12 cellular contexts compared by ENCODE assay signal in genomic region chr1:163068716-163069115, GRCh38. TPM values are rescaled to one million over a fixed set of nuclear protein-coding genes. Genes with fewer than 3 reads are reported as not detected.
DNase-seq lines count a peak whose midpoint lies in the region; ATAC-seq, FAIRE-seq and TF ChIP-seq lines count a peak whose summit lies in the region.
"Had no signal": no experiment of that assay in that cellular context is flagged by ENCODE, and none has a peak within 500 bp of the region (broad histone marks: within the 10 kb centered on the region; RNA-seq: fewer than 3 reads in every experiment).

No MANE protein-coding gene starts in this region.

- DNase-seq in astrocyte (ENCODE audit: low read depth) (peak; percentile 48), right atrium auricular region (ENCODE audit: low spot score) (no peak), sciatic nerve (ENCODE audit: low spot score) (no peak), KBM-7 (no peak), kidney (no peak)
- DNase-seq: activated CD8-positive, alpha-beta memory T cell treated with anti-CD3 and anti-CD28 coated beads, Interleukin-2, amount 50 U/mL, for 48 hours; MV-4-11 had no signal

- H3K9me3 Mint-ChIP-seq in astrocyte (ENCODE audit: unreplicated experiment): no peaks in the 10 kb centered on the region

- H3K4me1 Mint-ChIP-seq in astrocyte (ENCODE audit: low read depth, unreplicated experiment): peaks cover 16% of the 10 kb centered on the region

- peaks cover 21% of the 10 kb centered on the region for H4K20me1 ChIP-seq in astrocyte (ENCODE audit: insufficient read depth, low read length)

- intact Hi-C loops in sciatic nerve (cut with DNase I) (no loop called here), kidney (cut with DNase I) (no loop called here)

- H3K27ac ChIP-seq in astrocyte (ENCODE audit: low read depth, low read length) (peak overlapping the region; percentile 60), right atrium auricular region (peak overlapping the region; percentile 11 to 15), kidney (ENCODE audit: low read depth in 2 of 2, low read length in 2 of 2) (no peak overlapping the region)
- H3K27ac ChIP-seq: SJSA1 had no signal

- H3K9me3 ChIP-seq in ES-I3 (ENCODE audit: control insufficient read depth, insufficient read depth, low read length) (no peaks in the 10 kb centered on the region), astrocyte (ENCODE audit: insufficient read depth, low read depth, low read length) (no peaks in the 10 kb centered on the region), right atrium auricular region (no peaks in the 10 kb centered on the region), kidney (ENCODE audit: control insufficient read depth in 1 of 2, low read length in 2 of 2) (no peaks in the 10 kb centered on the region)
- H3K9me3 ChIP-seq: SJSA1 had no signal

- H3K4me3 Mint-ChIP-seq in astrocyte (ENCODE audit: unreplicated experiment): peak overlapping the region; percentile 80
- H3K4me3 Mint-ChIP-seq: natural killer cell treated with Interleukin-12 subunit alpha and Interleukin-12 subunit beta and Interleukin-15 and Interleukin-18, amount 100 ng/mL, for 72 hours had no signal

- peaks cover 2% of the 10 kb centered on the region for H3K27me3 Mint-ChIP-seq in astrocyte (ENCODE audit: low read depth, unreplicated experiment)

- H3K36me3 ChIP-seq in ES-I3 (ENCODE audit: insufficient read depth, low read length): no peaks in the 10 kb centered on the region
- H3K36me3 ChIP-seq in astrocyte (ENCODE audit: insufficient read depth, low read length): peaks cover 15% of the 10 kb centered on the region
- no peaks in the 10 kb centered on the region for H3K36me3 ChIP-seq in right atrium auricular region
- no peaks in the 10 kb centered on the region for H3K36me3 ChIP-seq in kidney (ENCODE audit: control insufficient read depth in 1 of 2, insufficient read depth in 2 of 2, low read length in 2 of 2)
- H3K36me3 ChIP-seq: SJSA1 had no signal

- H3K4me3 ChIP-seq in astrocyte (ENCODE audit: insufficient read depth, low read depth, low read length) (peak overlapping the region; percentile 87), right atrium auricular region (peak overlapping the region; percentile 16 to 40), kidney (ENCODE audit: low read length in 2 of 2) (peak overlapping the region in 1 of 2 donors; percentile 47)

- H3K27ac Mint-ChIP-seq in astrocyte (ENCODE audit: unreplicated experiment): no peak overlapping the region
- H3K27ac Mint-ChIP-seq: natural killer cell treated with Interleukin-12 subunit alpha and Interleukin-12 subunit beta and Interleukin-15 and Interleukin-18, amount 100 ng/mL, for 72 hours had no signal

- peaks cover 48% of the 10 kb centered on the region for H3K79me2 ChIP-seq in astrocyte (ENCODE audit: insufficient read depth, low read length)

- in situ Hi-C loops in KBM-7 (cut with MboI; ENCODE audit: low pct_unique_long_range_greater_than_20kb, low sequenced_read_pairs): no loop called here

- peak; percentile 39 for ATAC-seq in sciatic nerve
- no peak for ATAC-seq in HG03139 (IDR thresholded peaks at IDR 0.05; ENCODE audit: unreplicated experiment)
- ATAC-seq in GM19397 (IDR thresholded peaks at IDR 0.05; ENCODE audit: unreplicated experiment): no peak
- ATAC-seq: natural killer cell treated with Interleukin-12 subunit alpha and Interleukin-12 subunit beta and Interleukin-15 and Interleukin-18, amount 100 ng/mL, for 72 hours had no signal

- no peak for TF ChIP-seq CTCF in astrocyte (IDR thresholded peaks at IDR 0.05; ENCODE audit: insufficient read depth, low read depth, low read length)
- TF ChIP-seq CTCF in right atrium auricular region (IDR thresholded peaks at IDR 0.05): no peak
- TF ChIP-seq CTCF in kidney (IDR thresholded peaks at IDR 0.05; ENCODE audit: borderline replicate concordance, extremely low read depth, insufficient read depth): no peak

- FAIRE-seq in astrocyte (lab: Jason Lieb, UNC) (no peak), kidney (lab: Jason Lieb, UNC) (no peak)

- peak overlapping the region; percentile 81 for H3K4me2 ChIP-seq in astrocyte (ENCODE audit: low read length)

- H3K27me3 ChIP-seq in astrocyte (ENCODE audit: insufficient read depth, low read length): no peaks in the 10 kb centered on the region
- no peaks in the 10 kb centered on the region for H3K27me3 ChIP-seq in right atrium auricular region
- H3K27me3 ChIP-seq: SJSA1 had no signal

- peaks cover 10% of the 10 kb centered on the region for H3K4me1 ChIP-seq in ES-I3 (ENCODE audit: insufficient read depth, low read length)
- H3K4me1 ChIP-seq in astrocyte (ENCODE audit: insufficient read depth, low read length): peaks cover 21% of the 10 kb centered on the region
- peaks cover 0 to 6% of the 10 kb centered on the region in 2 donors for H3K4me1 ChIP-seq in right atrium auricular region
- H3K4me1 ChIP-seq in kidney (ENCODE audit: control insufficient read depth in 1 of 2, insufficient read depth in 1 of 2, low read depth in 1 of 2, low read length in 2 of 2): peaks cover 0 to 7% of the 10 kb centered on the region in 2 donors

- H2AFZ ChIP-seq in astrocyte (ENCODE audit: low read depth, low read length): peak overlapping the region; percentile 31

- no peaks in the 10 kb centered on the region for H3K36me3 Mint-ChIP-seq in astrocyte (ENCODE audit: low read depth, unreplicated experiment)
- H3K36me3 Mint-ChIP-seq: natural killer cell treated with Interleukin-12 subunit alpha and Interleukin-12 subunit beta and Interleukin-15 and Interleukin-18, amount 100 ng/mL, for 72 hours had no signal

- peak overlapping the region; percentile 45; the same call in 1 of the 2 replicates for H3K9ac ChIP-seq in ES-I3 (ENCODE audit: low read depth, low read length)
- peak overlapping the region; percentile 91 for H3K9ac ChIP-seq in astrocyte (ENCODE audit: low read length)
- H3K9ac ChIP-seq in kidney (ENCODE audit: low read length in 2 of 2): no peak overlapping the region

RNA-seq across cellular contexts. Expression of gene RGS4, which starts 0.4 kb away (rescaled TPM):
- total RNA-seq in astrocyte (16.2 and 23.8 TPM in 2 replicates), right atrium auricular region (1 to 10 TPM; 1.5 to 5.0 TPM), sciatic nerve (10.7 TPM), kidney (3.1 TPM)
- polyA plus RNA-seq in kidney (ENCODE audit: insufficient read depth, low read depth, low replicate concordance): 2.0 TPM
- total RNA-seq: natural killer cell treated with Interleukin-12 subunit alpha and Interleukin-12 subunit beta and Interleukin-15 and Interleukin-18, amount 100 ng/mL, for 72 hours had no signal

Comparison
In these comparisons a context has a peak if more than half of its experiments do, and no peak if none do; other contexts are left out.
1. H3K9ac ChIP-seq: peak in ES-I3 (single experiment) and astrocyte (single experiment); none in kidney (0 of 2).
2. H3K27ac ChIP-seq: peak in astrocyte (single experiment) and right atrium auricular region (2 of 2); none in kidney (0 of 2).